ENCODE assay signal across 9 cellular contexts in the genomic region with DNA sequence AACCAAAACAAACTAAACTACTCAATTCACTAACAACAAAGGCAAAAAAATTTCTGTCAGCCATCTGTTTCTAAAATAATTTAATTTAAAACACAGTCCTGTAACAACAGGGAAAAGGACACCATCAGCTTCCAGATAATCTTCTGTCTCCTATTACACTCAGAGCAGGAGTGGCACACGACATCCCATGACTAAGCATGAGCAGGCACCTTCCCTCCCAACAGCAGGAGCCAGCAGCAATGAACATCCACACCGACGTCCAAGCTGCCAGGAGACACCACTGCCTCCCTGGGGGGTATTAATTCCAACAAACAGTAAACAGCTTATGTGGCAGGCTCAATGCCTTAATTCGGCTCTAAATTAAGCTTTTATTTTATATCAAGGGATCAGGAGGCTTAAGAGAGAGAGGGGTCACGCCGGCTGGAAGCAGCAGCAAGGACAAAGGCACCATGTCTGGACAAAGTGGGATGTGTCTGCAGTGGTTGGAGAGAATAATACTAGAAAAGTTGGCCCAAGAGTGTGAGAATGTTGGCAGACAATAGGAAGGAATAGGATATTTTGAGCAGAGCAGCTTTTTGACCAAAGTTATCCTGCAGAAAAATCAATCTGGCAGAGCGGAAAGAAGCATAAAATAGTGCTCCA. TPM values are rescaled to one million over a fixed set of nuclear protein-coding genes. Genes with fewer than 3 reads are reported as not detected.
DNase-seq lines count a peak whose midpoint lies in the region; ATAC-seq, FAIRE-seq and TF ChIP-seq lines count a peak whose summit lies in the region.
"Had no signal": no experiment of that assay in that cellular context is flagged by ENCODE, and none has a peak within 500 bp of the region (broad histone marks: within the 10 kb centered on the region; RNA-seq: fewer than 3 reads in every experiment).

No MANE protein-coding gene starts in this region.

- H3K4me1 ChIP-seq in SK-N-SH (ENCODE audit: control insufficient read depth in 1 of 2, insufficient read depth in 2 of 2, low read depth in 1 of 2, low read length in 1 of 2) (peaks cover 21 to 45% of the 10 kb centered on the region in 2 experiments), cardiac muscle cell (ENCODE audit: low read depth) (peaks cover 18% of the 10 kb centered on the region)
- H3K4me1 ChIP-seq in naive thymus-derived CD4-positive, alpha-beta T cell (ENCODE audit: control insufficient read depth in 2 of 2, insufficient read depth in 2 of 2, low read length in 2 of 2) = no peaks in the 10 kb centered on the region
- H3K4me1 ChIP-seq: BLaER1 had no signal

- peaks cover 0 to 3% (median 0%) of the 10 kb centered on the region in 7 donors for H3K4me1 Mint-ChIP-seq in naive thymus-derived CD4-positive, alpha-beta T cell

- peak overlapping the region; percentile 64 for H3K4me2 ChIP-seq in SK-N-SH
- H3K4me2 ChIP-seq: BLaER1 had no signal

- peak overlapping the region; percentile 88 to 99 for H3K27ac ChIP-seq in SK-N-SH (ENCODE audit: low read depth in 2 of 2, low read length in 1 of 2)
- peak overlapping the region; percentile 27 for H3K27ac ChIP-seq in cardiac muscle cell
- H3K27ac ChIP-seq in naive thymus-derived CD4-positive, alpha-beta T cell (ENCODE audit: low read depth, low read length) = no peak overlapping the region
- H3K27ac ChIP-seq: BLaER1 had no signal

- H3K36me3 Mint-ChIP-seq in naive thymus-derived CD4-positive, alpha-beta T cell = peaks cover 0 to 3% (median 0%) of the 10 kb centered on the region in 5 donors

- CTCF ChIA-PET in SK-N-SH (lab: Yijun Ruan, JAX) = interaction anchor here (0.8 to 3.5 kb wide), 17 partner anchors 9 to 139 kb away, joined by 3 to 28 read pairs (median 4); no protein-coding TSS in a partner anchor
- CTCF ChIA-PET in naive thymus-derived CD4-positive, alpha-beta T cell (lab: Charles Lee) = no interaction called here

- no peaks in the 10 kb centered on the region for H3K9me2 ChIP-seq in SK-N-SH

- no peaks in the 10 kb centered on the region for H3K27me3 ChIP-seq in SK-N-SH (ENCODE audit: insufficient read depth)
- no peaks in the 10 kb centered on the region for H3K27me3 ChIP-seq in cardiac muscle cell
- H3K27me3 ChIP-seq in naive thymus-derived CD4-positive, alpha-beta T cell (ENCODE audit: control insufficient read depth in 2 of 2, insufficient read depth in 2 of 2, low read length in 2 of 2) = no peaks in the 10 kb centered on the region
- H3K27me3 ChIP-seq: BLaER1 had no signal

- peaks cover 25% of the 10 kb centered on the region for H3F3A ChIP-seq in SK-N-SH (replicated peaks; ENCODE audit: insufficient read depth)

- POLR2A ChIA-PET in SK-N-SH (lab: Yijun Ruan, JAX) = interaction anchor here (1.0 to 1.7 kb wide), 6 partner anchors 11 to 100 kb away, joined by 3 to 7 read pairs (median 4); a partner anchor contains a TSS
- POLR2A ChIA-PET in naive thymus-derived CD4-positive, alpha-beta T cell (lab: Charles Lee) = interaction anchor here (0.5 kb wide), 1 partner anchor 32 kb away, joined by 3 read pairs; no protein-coding TSS in a partner anchor

- peaks cover 4% of the 10 kb centered on the region; the same call in 1 of the 2 replicates for H3K79me2 ChIP-seq in SK-N-SH (ENCODE audit: insufficient read depth)

- DNase-seq in NCI-H345 (lab: John Stamatoyannopoulos, UW) (peak; percentile 62), NCI-H345 treated with DMSO at 0.1 percent for 48 hours (lab: John Stamatoyannopoulos, UW; ENCODE audit: unreplicated experiment) (no peak), SK-N-SH (peak; percentile 89), cardiac muscle cell (ENCODE audit: low read depth in 1 of 2, low spot score in 1 of 2) (peak; percentile 45 to 69), urothelium cell line (ENCODE audit: low spot score) (peak; percentile 64), germinal center (ENCODE audit: low spot score) (no peak)
- no peak for DNase-seq in naive thymus-derived CD4-positive, alpha-beta T cell
- no peak for DNase-seq in activated CD8-positive, alpha-beta memory T cell treated with anti-CD3 and anti-CD28 coated beads, Interleukin-2, amount 50 U/mL, for 48 hours

- H2AFZ ChIP-seq in SK-N-SH (ENCODE audit: low read depth) = peak overlapping the region; percentile 17; the same call in 1 of the 2 replicates

- no peak overlapping the region; a peak in 2 of 4 replicates for H3K4me3 ChIP-seq in SK-N-SH (ENCODE audit: low read depth in 2 of 2, low read length in 1 of 2)
- no peak overlapping the region for H3K4me3 ChIP-seq in cardiac muscle cell
- no peak overlapping the region for H3K4me3 ChIP-seq in naive thymus-derived CD4-positive, alpha-beta T cell (ENCODE audit: low read length)
- H3K4me3 ChIP-seq: BLaER1 had no signal

- no peaks in the 10 kb centered on the region for H3K9me3 Mint-ChIP-seq in naive thymus-derived CD4-positive, alpha-beta T cell

- no peaks in the 10 kb centered on the region for H3K9me3 ChIP-seq in SK-N-SH
- no peaks in the 10 kb centered on the region for H3K9me3 ChIP-seq in cardiac muscle cell (ENCODE audit: low read depth)
- no peaks in the 10 kb centered on the region for H3K9me3 ChIP-seq in naive thymus-derived CD4-positive, alpha-beta T cell (ENCODE audit: control insufficient read depth in 2 of 3, low read length in 3 of 3)
- H3K9me3 ChIP-seq: BLaER1 had no signal

- no peak for FAIRE-seq in urothelium cell line (lab: Jason Lieb, UNC)

- 26% methylated on average over 7 of the region's 7 CpGs for WGBS in SK-N-SH (ENCODE audit: low lambda C conversion rate)

- intact Hi-C loops in naive thymus-derived CD4-positive, alpha-beta T cell (cut with micrococcal nuclease) = no loop called here

- peaks cover 0 to 18% (median 0%) of the 10 kb centered on the region in 5 donors for H3K27me3 Mint-ChIP-seq in naive thymus-derived CD4-positive, alpha-beta T cell

- no peak overlapping the region for H3K27ac Mint-ChIP-seq in naive thymus-derived CD4-positive, alpha-beta T cell

- H3K4me3 Mint-ChIP-seq in naive thymus-derived CD4-positive, alpha-beta T cell = no peak overlapping the region

- peak; percentile 40 for TF ChIP-seq RAD21 in SK-N-SH (IDR thresholded peaks at IDR 0.05; ENCODE audit: low read length)

- H4K20me1 ChIP-seq in SK-N-SH (ENCODE audit: insufficient read depth) = no peaks in the 10 kb centered on the region
- H4K20me1 ChIP-seq: BLaER1 had no signal

- TF ChIP-seq CTCF in SK-N-SH (IDR thresholded peaks at IDR 0.05) (no peak), cardiac muscle cell (IDR thresholded peaks at IDR 0.05; ENCODE audit: low read depth, low read length) (no peak)

- peak; percentile 61 to 94; a peak in 3 of 4 replicates for TF ChIP-seq EP300 in SK-N-SH (IDR thresholded peaks at IDR 0.05; ENCODE audit: borderline replicate concordance in 1 of 2, low read depth in 1 of 2, low read length in 1 of 2)

- ATAC-seq in naive thymus-derived CD4-positive, alpha-beta T cell = no peak

- no peaks in the 10 kb centered on the region for H3K36me3 ChIP-seq in SK-N-SH (replicated peaks in 1 of 2; ENCODE audit: control insufficient read depth in 1 of 2, insufficient read depth in 2 of 2, low read length in 1 of 2)
- H3K36me3 ChIP-seq in cardiac muscle cell = no peaks in the 10 kb centered on the region
- H3K36me3 ChIP-seq in naive thymus-derived CD4-positive, alpha-beta T cell (ENCODE audit: control insufficient read depth in 2 of 3, insufficient read depth in 3 of 3, low read length in 3 of 3) = no peaks in the 10 kb centered on the region

- H3K9ac ChIP-seq in SK-N-SH = peak overlapping the region; percentile 31; the same call in 1 of the 2 replicates
- H3K9ac ChIP-seq: BLaER1 had no signal

TF ChIP-seq in SK-N-SH, 30 proteins besides CTCF, POLR2A, EP300 and RAD21 (continues in another document):
- peak; percentile 74 for TF ChIP-seq GATA2 (CRISPR knock-in tag; IDR thresholded peaks at IDR 0.05)
- TF ChIP-seq NFIC (IDR thresholded peaks at IDR 0.05; ENCODE audit: borderline replicate concordance) = peak; percentile 71; the same call in 1 of the 2 replicates
- peak; percentile 92 for TF ChIP-seq TAF1 (IDR thresholded peaks at IDR 0.05; ENCODE audit: borderline replicate concordance, low read depth, low read length)
- no peak for TF ChIP-seq EZH2phosphoT487 (IDR thresholded peaks at IDR 0.05; ENCODE audit: borderline replicate concordance, low read depth)
- peak; percentile 84 for TF ChIP-seq TCF12 (IDR thresholded peaks at IDR 0.05)
- peak; percentile 96 for TF ChIP-seq FOXJ3 (CRISPR knock-in tag; IDR thresholded peaks at IDR 0.05)
- TF ChIP-seq GABPA (IDR thresholded peaks at IDR 0.05; ENCODE audit: low read depth) = no peak
- no peak for TF ChIP-seq NRF1 (IDR thresholded peaks at IDR 0.05; ENCODE audit: low read depth, low read length)
- TF ChIP-seq POLR2AphosphoS5 (IDR thresholded peaks at IDR 0.05; ENCODE audit: low read depth, low read length) = peak; percentile 76
- no peak for TF ChIP-seq ELF1 (IDR thresholded peaks at IDR 0.05)

RNA-seq across cellular contexts. Expression of a gene that starts 45.6 kb away (rescaled TPM):
- polyA plus RNA-seq in SK-N-SH (2012; rRNA removed) (3.0 and 3.6 TPM in 2 replicates), cardiac muscle cell (7.5 and 8.8 TPM in 2 replicates)
- 3.3 and 4.1 TPM in 2 replicates for polyA plus RNA-seq in SK-N-SH (2012; cell fraction: cytosol; rRNA removed)
- 5.3 and 5.7 TPM in 2 replicates for polyA plus RNA-seq in SK-N-SH (2012; cell fraction: nucleus; rRNA removed)
- 8.8 and 13.6 TPM in 2 replicates for total RNA-seq in cardiac muscle cell
- total RNA-seq in naive thymus-derived CD4-positive, alpha-beta T cell = under 1 TPM in 4 of 5 experiments, not detected in 1; 0.16 to 0.56 (median 0.25) TPM
- not detected for polyA plus RNA-seq in naive thymus-derived CD4-positive, alpha-beta T cell

Comparison
In these comparisons a context has a peak if more than half of its experiments do, and no peak if none do; other contexts are left out.
1. DNase-seq: peak in NCI-H345 (single experiment), SK-N-SH (single experiment), cardiac muscle cell (2 of 2) and urothelium cell line (single experiment); none in NCI-H345 treated with DMSO at 0.1 percent for 48 hours (single experiment), naive thymus-derived CD4-positive, alpha-beta T cell (0 of 9), germinal center (single experiment) and activated CD8-positive, alpha-beta memory T cell treated with anti-CD3 and anti-CD28 coated beads, Interleukin-2, amount 50 U/mL, for 48 hours (single experiment).